1 cellular context compared by ENCODE assay signal in genomic region chr1:19987719-19988118, GRCh38.
TF ChIP-seq lines count a peak whose summit lies in the region.

No MANE protein-coding gene starts in this region.

TF ChIP-seq in HepG2, 621 proteins besides CTCF, POLR2A, EP300 and RAD21 (continued from another document and continues in another):
- TF ChIP-seq, protein P1, sequence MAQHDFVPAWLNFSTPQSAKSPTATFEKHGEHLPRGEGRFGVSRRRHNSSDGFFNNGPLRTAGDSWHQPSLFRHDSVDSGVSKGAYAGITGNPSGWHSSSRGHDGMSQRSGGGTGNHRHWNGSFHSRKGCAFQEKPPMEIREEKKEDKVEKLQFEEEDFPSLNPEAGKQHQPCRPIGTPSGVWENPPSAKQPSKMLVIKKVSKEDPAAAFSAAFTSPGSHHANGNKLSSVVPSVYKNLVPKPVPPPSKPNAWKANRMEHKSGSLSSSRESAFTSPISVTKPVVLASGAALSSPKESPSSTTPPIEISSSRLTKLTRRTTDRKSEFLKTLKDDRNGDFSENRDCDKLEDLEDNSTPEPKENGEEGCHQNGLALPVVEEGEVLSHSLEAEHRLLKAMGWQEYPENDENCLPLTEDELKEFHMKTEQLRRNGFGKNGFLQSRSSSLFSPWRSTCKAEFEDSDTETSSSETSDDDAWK (CRISPR knock-in tag; IDR thresholded peaks at IDR 0.05): no peak
- no peak for TF ChIP-seq ZNF530 (CRISPR knock-in tag; IDR thresholded peaks at IDR 0.05; ENCODE audit: low read depth)
- no peak for TF ChIP-seq SRSF9 (IDR thresholded peaks at IDR 0.05; ENCODE audit: borderline replicate concordance, insufficient read depth, low read depth, low read length, poor library complexity, severe bottlenecking)
- TF ChIP-seq RXRA (CRISPR knock-in tag; IDR thresholded peaks at IDR 0.05): peak; percentile 52; the same call in 1 of the 2 replicates
- TF ChIP-seq, protein P2, sequence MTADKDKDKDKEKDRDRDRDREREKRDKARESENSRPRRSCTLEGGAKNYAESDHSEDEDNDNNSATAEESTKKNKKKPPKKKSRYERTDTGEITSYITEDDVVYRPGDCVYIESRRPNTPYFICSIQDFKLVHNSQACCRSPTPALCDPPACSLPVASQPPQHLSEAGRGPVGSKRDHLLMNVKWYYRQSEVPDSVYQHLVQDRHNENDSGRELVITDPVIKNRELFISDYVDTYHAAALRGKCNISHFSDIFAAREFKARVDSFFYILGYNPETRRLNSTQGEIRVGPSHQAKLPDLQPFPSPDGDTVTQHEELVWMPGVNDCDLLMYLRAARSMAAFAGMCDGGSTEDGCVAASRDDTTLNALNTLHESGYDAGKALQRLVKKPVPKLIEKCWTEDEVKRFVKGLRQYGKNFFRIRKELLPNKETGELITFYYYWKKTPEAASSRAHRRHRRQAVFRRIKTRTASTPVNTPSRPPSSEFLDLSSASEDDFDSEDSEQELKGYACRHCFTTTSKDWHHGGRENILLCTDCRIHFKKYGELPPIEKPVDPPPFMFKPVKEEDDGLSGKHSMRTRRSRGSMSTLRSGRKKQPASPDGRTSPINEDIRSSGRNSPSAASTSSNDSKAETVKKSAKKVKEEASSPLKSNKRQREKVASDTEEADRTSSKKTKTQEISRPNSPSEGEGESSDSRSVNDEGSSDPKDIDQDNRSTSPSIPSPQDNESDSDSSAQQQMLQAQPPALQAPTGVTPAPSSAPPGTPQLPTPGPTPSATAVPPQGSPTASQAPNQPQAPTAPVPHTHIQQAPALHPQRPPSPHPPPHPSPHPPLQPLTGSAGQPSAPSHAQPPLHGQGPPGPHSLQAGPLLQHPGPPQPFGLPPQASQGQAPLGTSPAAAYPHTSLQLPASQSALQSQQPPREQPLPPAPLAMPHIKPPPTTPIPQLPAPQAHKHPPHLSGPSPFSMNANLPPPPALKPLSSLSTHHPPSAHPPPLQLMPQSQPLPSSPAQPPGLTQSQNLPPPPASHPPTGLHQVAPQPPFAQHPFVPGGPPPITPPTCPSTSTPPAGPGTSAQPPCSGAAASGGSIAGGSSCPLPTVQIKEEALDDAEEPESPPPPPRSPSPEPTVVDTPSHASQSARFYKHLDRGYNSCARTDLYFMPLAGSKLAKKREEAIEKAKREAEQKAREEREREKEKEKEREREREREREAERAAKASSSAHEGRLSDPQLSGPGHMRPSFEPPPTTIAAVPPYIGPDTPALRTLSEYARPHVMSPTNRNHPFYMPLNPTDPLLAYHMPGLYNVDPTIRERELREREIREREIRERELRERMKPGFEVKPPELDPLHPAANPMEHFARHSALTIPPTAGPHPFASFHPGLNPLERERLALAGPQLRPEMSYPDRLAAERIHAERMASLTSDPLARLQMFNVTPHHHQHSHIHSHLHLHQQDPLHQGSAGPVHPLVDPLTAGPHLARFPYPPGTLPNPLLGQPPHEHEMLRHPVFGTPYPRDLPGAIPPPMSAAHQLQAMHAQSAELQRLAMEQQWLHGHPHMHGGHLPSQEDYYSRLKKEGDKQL (CRISPR knock-in tag; IDR thresholded peaks at IDR 0.05; ENCODE audit: low read depth): peak; percentile 91
- TF ChIP-seq AGO1 (IDR thresholded peaks at IDR 0.05; ENCODE audit: low read depth, low read length, poor library complexity, severe bottlenecking): no peak
- TF ChIP-seq USF2 (IDR thresholded peaks at IDR 0.05; ENCODE audit: low read depth, low read length): no peak
- TF ChIP-seq USF2 (CRISPR knock-in tag; IDR thresholded peaks at IDR 0.05; ENCODE audit: borderline replicate concordance): no peak
- TF ChIP-seq DNMT1 (CRISPR knock-in tag; IDR thresholded peaks at IDR 0.05): no peak
- TF ChIP-seq ZHX2 (IDR thresholded peaks at IDR 0.05; ENCODE audit: low read depth): no peak
- TF ChIP-seq ZHX2 (CRISPR knock-in tag; IDR thresholded peaks at IDR 0.05; ENCODE audit: borderline replicate concordance): 0 out of 2 replicates have a peak, but pooled peaks have one; percentile 25
- no peak for TF ChIP-seq ARNT (IDR thresholded peaks at IDR 0.05)
- no peak for TF ChIP-seq THAP7 (CRISPR knock-in tag; IDR thresholded peaks at IDR 0.05)
- TF ChIP-seq PLRG1 (conservative IDR thresholded peaks at IDR 0.05): no peak
- TF ChIP-seq, protein P3, sequence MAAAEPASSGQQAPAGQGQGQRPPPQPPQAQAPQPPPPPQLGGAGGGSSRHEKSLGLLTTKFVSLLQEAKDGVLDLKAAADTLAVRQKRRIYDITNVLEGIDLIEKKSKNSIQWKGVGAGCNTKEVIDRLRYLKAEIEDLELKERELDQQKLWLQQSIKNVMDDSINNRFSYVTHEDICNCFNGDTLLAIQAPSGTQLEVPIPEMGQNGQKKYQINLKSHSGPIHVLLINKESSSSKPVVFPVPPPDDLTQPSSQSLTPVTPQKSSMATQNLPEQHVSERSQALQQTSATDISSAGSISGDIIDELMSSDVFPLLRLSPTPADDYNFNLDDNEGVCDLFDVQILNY (CRISPR knock-in tag; conservative IDR thresholded peaks at IDR 0.05): no peak
- no peak for TF ChIP-seq ZNF44 (CRISPR knock-in tag; IDR thresholded peaks at IDR 0.05)
- TF ChIP-seq ZNF652 (CRISPR knock-in tag; IDR thresholded peaks at IDR 0.05; ENCODE audit: borderline replicate concordance, low read depth): no peak
- no peak for TF ChIP-seq ZIK1 (CRISPR knock-in tag; IDR thresholded peaks at IDR 0.05; ENCODE audit: borderline replicate concordance, low read depth)
- TF ChIP-seq FOSL2 (CRISPR knock-in tag; IDR thresholded peaks at IDR 0.05): peak; percentile 68
- TF ChIP-seq FOXJ3 (CRISPR knock-in tag; IDR thresholded peaks at IDR 0.05; ENCODE audit: borderline replicate concordance): peak; percentile 95
- TF ChIP-seq MIXL1 (CRISPR knock-in tag; IDR thresholded peaks at IDR 0.05): peak; percentile 71; the same call in 1 of the 2 replicates
- no peak for TF ChIP-seq ZBTB46 (CRISPR knock-in tag; IDR thresholded peaks at IDR 0.05; ENCODE audit: borderline replicate concordance)
- TF ChIP-seq ZNF816 (CRISPR knock-in tag; IDR thresholded peaks at IDR 0.05; ENCODE audit: borderline replicate concordance): no peak
- TF ChIP-seq HCFC1 (IDR thresholded peaks at IDR 0.05; ENCODE audit: low read depth, low read length): no peak
- TF ChIP-seq ZNF280D (CRISPR knock-in tag; IDR thresholded peaks at IDR 0.05): 0 out of 2 replicates have a peak, but pooled peaks have one; percentile 34
